Comparison of ENCODE assay signal across 8 cellular contexts in the genomic region with DNA sequence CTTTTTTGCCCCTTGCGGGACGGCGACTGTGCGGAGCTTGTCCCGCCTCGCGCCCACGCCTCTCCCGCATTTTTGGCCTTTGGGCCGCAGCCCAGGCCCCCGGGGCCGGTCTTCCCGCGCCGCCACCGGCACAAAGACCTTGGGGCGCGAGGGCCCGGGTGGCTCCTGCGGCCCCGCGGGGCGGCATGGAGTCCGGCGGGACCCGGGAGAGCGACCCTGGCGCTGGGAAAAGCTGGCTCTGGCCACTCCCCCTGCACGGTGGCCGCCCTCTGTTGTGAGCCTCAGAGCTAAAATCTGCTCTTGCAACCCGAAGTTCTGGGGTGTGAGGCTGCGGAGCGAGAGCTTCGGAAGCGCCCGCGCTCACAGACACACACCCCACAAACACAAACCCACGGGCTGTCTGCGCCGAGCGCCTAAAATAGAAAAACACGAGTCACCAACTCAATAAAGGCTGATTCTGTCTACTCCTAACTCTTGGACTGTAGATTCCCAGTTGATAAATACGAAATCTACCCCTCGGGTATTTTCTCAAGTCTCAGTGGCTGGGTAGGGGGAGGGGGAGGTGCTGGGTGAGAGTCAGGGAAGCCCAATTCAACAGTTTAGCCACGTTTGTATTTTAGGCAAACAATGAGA. TPM values are rescaled to one million over a fixed set of nuclear protein-coding genes. Genes with fewer than 3 reads are reported as not detected.
DNase-seq lines count a peak whose midpoint lies in the region; ATAC-seq, FAIRE-seq and TF ChIP-seq lines count a peak whose summit lies in the region.

No MANE protein-coding gene starts in this region.

- 0% methylated on average over 26 of the region's 45 CpGs for WGBS in mammary epithelial cell (ENCODE audit: low coverage, missing lambda C conversion rate)
- 0 to 2% (median 1%) methylated on average over 32 to 45 of the region's 45 CpGs for WGBS in spleen, 5 donors

- intact Hi-C loops in mammary epithelial cell (cut with micrococcal nuclease), result loop anchor here (2.0 kb wide), 1 partner anchor 33 kb away; no protein-coding TSS in a partner anchor
- intact Hi-C loops in spleen (cut with DNase I; ENCODE audit: low total_unique reads), result loop anchor here (5.0 kb wide), 1 partner anchor 89 kb away; the partner anchor contains the start of gene MTRES1

- no peak for TF ChIP-seq CTCF in mammary epithelial cell (conservative IDR thresholded peaks at IDR 0.05 in 1 of 2, IDR thresholded peaks at IDR 0.05 in 1 of 2; ENCODE audit: extremely low read depth in 1 of 2, insufficient read depth in 1 of 2, low read depth in 1 of 2, low read length in 2 of 2)
- no peak for TF ChIP-seq CTCF in keratinocyte (optimal IDR thresholded peaks at IDR 0.05 in 1 of 3, IDR thresholded peaks at IDR 0.05 in 1 of 3, conservative IDR thresholded peaks at IDR 0.05 in 1 of 3; ENCODE audit: extremely low read depth in 1 of 3, insufficient read depth in 2 of 3, low read length in 3 of 3)
- no peak for TF ChIP-seq CTCF in spleen (IDR thresholded peaks at IDR 0.05 in 8 of 11, conservative IDR thresholded peaks at IDR 0.05 in 3 of 11)

- no peaks in the 10 kb centered on the region for H4K20me1 ChIP-seq in Karpas-422 (ENCODE audit: insufficient read depth, low read depth, low read length)
- no peaks in the 10 kb centered on the region for H4K20me1 ChIP-seq in mammary epithelial cell (ENCODE audit: insufficient read depth, low read length)
- H4K20me1 ChIP-seq in keratinocyte (ENCODE audit: control insufficient read depth, extremely low read depth, insufficient read depth, low read length), result no peaks in the 10 kb centered on the region

- DNase-seq in ACHN, result peak; percentile 50
- peak; percentile 96 for DNase-seq in Karpas-422
- peak; percentile 55 to 59 for DNase-seq in SJSA1 (ENCODE audit: low read depth in 1 of 2, low spot score in 2 of 2)
- peak; percentile 27 for DNase-seq in mammary epithelial cell
- no peak for DNase-seq in keratinocyte (ENCODE audit: low read depth, low spot score)
- peak; percentile 78 for DNase-seq in spleen

- ATAC-seq in GM18505 (IDR thresholded peaks at IDR 0.05; ENCODE audit: unreplicated experiment) (peak; percentile 26), GM21717 (IDR thresholded peaks at IDR 0.05; ENCODE audit: unreplicated experiment) (no peak)

- H3K4me1 ChIP-seq in Karpas-422 (ENCODE audit: low read length) (peaks cover 48% of the 10 kb centered on the region), SJSA1 (replicated peaks) (peaks cover 16% of the 10 kb centered on the region), mammary epithelial cell (ENCODE audit: insufficient read depth, low read length) (peaks cover 21% of the 10 kb centered on the region), keratinocyte (ENCODE audit: control insufficient read depth, extremely low read depth, insufficient read depth, low read length) (peaks cover 23% of the 10 kb centered on the region), spleen (peaks cover 6 to 28% (median 25%) of the 10 kb centered on the region in 6 donors)

- H3K36me3 ChIP-seq in Karpas-422 (ENCODE audit: insufficient read depth, low read length), result no peaks in the 10 kb centered on the region
- no peaks in the 10 kb centered on the region for H3K36me3 ChIP-seq in SJSA1
- H3K36me3 ChIP-seq in mammary epithelial cell (ENCODE audit: insufficient read depth, low read length), result no peaks in the 10 kb centered on the region
- no peaks in the 10 kb centered on the region for H3K36me3 ChIP-seq in keratinocyte (ENCODE audit: control insufficient read depth in 2 of 2, extremely low read depth in 1 of 2, insufficient read depth in 2 of 2, low read length in 2 of 2)
- no peaks in the 10 kb centered on the region for H3K36me3 ChIP-seq in spleen

- no peaks in the 10 kb centered on the region for H3K9me2 ChIP-seq in Karpas-422 (replicated peaks; ENCODE audit: insufficient read depth, low read length)

- H3K9me1 ChIP-seq in keratinocyte (ENCODE audit: control insufficient read depth, extremely low read depth, insufficient read depth, low read length), result no peaks in the 10 kb centered on the region

- H3K27me3 ChIP-seq in Karpas-422 (ENCODE audit: low read length) (no peaks in the 10 kb centered on the region), SJSA1 (replicated peaks) (peaks cover 17% of the 10 kb centered on the region), mammary epithelial cell (ENCODE audit: insufficient read depth, low read length) (no peaks in the 10 kb centered on the region), keratinocyte (ENCODE audit: control insufficient read depth, extremely low read depth, insufficient read depth, low read length) (no peaks in the 10 kb centered on the region), spleen (replicated peaks in 1 of 7) (peaks cover 0 to 36% (median 2%) of the 10 kb centered on the region in 7 donors)

- H2AFZ ChIP-seq in Karpas-422 (ENCODE audit: low read length), result peak overlapping the region; percentile 86; the same call in 1 of the 2 replicates
- H2AFZ ChIP-seq in mammary epithelial cell (ENCODE audit: low read depth, low read length), result peak overlapping the region; percentile 92
- peak overlapping the region; percentile 82 for H2AFZ ChIP-seq in keratinocyte (ENCODE audit: control insufficient read depth, low read length)

- no peak for TF ChIP-seq POLR2A in GM18505 (IDR thresholded peaks at IDR 0.05; ENCODE audit: borderline replicate concordance, extremely low read depth, insufficient read depth, insufficient read length)
- no peak for TF ChIP-seq POLR2A in spleen (IDR thresholded peaks at IDR 0.05)

- H3K4me3 ChIP-seq in Karpas-422 (ENCODE audit: low read length) (peak overlapping the region; percentile 80), SJSA1 (peak overlapping the region; percentile 56), mammary epithelial cell (replicated peaks in 1 of 3; ENCODE audit: insufficient read depth in 1 of 3, low read depth in 2 of 3, low read length in 3 of 3) (peak overlapping the region; percentile 64 to 82 (median 68)), keratinocyte (ENCODE audit: control insufficient read depth in 2 of 3, extremely low read depth in 1 of 3, insufficient read depth in 2 of 3, low read depth in 1 of 3, low read length in 3 of 3) (peak overlapping the region; percentile 41 to 77 (median 77)), spleen (peak overlapping the region; percentile 59 to 93 (median 78))

- H3K79me2 ChIP-seq in Karpas-422 (ENCODE audit: low read length) (peaks cover 28% of the 10 kb centered on the region), mammary epithelial cell (ENCODE audit: insufficient read depth, low read length) (peaks cover 13% of the 10 kb centered on the region), keratinocyte (ENCODE audit: control insufficient read depth, insufficient read depth, low read length) (peaks cover 2% of the 10 kb centered on the region)

- BruUV-seq in mammary epithelial cell (replicated peaks; lab: Mats Ljungman, UMichigan), result no TSS peak

- in situ Hi-C loops in ACHN (cut with HindIII; ENCODE audit: low pct_ligation_motif_present, low pct_unique_long_range_greater_than_20kb, low sequenced_read_pairs), result no loop called here
- in situ Hi-C loops in mammary epithelial cell (cut with MboI; ENCODE audit: low sequenced_read_pairs in 2 of 2), result no loop called here

- H3K4me2 ChIP-seq in Karpas-422 (ENCODE audit: low read depth, low read length, poor library complexity, severe bottlenecking) (peak overlapping the region; percentile 80), mammary epithelial cell (ENCODE audit: insufficient read depth, low read depth, low read length) (peak overlapping the region; percentile 96), keratinocyte (ENCODE audit: control insufficient read depth, extremely low read depth, insufficient read depth, low read depth, low read length) (peak overlapping the region; percentile 99)

- peak overlapping the region; percentile 95 for H3K27ac ChIP-seq in Karpas-422 (ENCODE audit: low read length)
- H3K27ac ChIP-seq in SJSA1, result no peak overlapping the region
- H3K27ac ChIP-seq in mammary epithelial cell (ENCODE audit: insufficient read depth, low read depth, low read length), result peak overlapping the region; percentile 29
- peak overlapping the region; percentile 36 for H3K27ac ChIP-seq in keratinocyte (ENCODE audit: control insufficient read depth, insufficient read depth, low read length)
- H3K27ac ChIP-seq in spleen, result peak overlapping the region in 7 of 8 donors; percentile 8 to 77 (median 45)

- H3K9ac ChIP-seq in Karpas-422 (ENCODE audit: low read length) (peak overlapping the region; percentile 93), mammary epithelial cell (ENCODE audit: insufficient read depth, low read length) (peak overlapping the region; percentile 45), keratinocyte (ENCODE audit: control insufficient read depth, extremely low read depth, insufficient read depth, low read length) (peak overlapping the region; percentile 78)

- CTCF ChIA-PET in mammary epithelial cell (lab: Charles Lee; ENCODE audit: low non-redundant PET), result no interaction called here

- dilution Hi-C loops in mammary epithelial cell (cut with HindIII; ENCODE audit: low sequenced_read_pairs), result no loop called here
- dilution Hi-C loops in keratinocyte (cut with MboI; ENCODE audit: extremely low pct_ligation_motif_present, low sequenced_read_pairs), result no loop called here

- H3K9me3 ChIP-seq in Karpas-422 (ENCODE audit: low read length) (no peaks in the 10 kb centered on the region), SJSA1 (replicated peaks) (no peaks in the 10 kb centered on the region), mammary epithelial cell (replicated peaks; ENCODE audit: insufficient read depth, low read length) (no peaks in the 10 kb centered on the region), keratinocyte (ENCODE audit: control insufficient read depth, low read depth, low read length) (no peaks in the 10 kb centered on the region), spleen (no peaks in the 10 kb centered on the region)

- FAIRE-seq in keratinocyte (lab: Jason Lieb, UNC), result no peak

RNA-seq across cellular contexts. Expression of gene BEND3, which starts 0.5 kb away (rescaled TPM):
- total RNA-seq in Karpas-422 (2014; rRNA removed; shearing (Covaris generic); ENCODE audit: low replicate concordance), result 6.2 and 7.7 TPM in 2 replicates
- 3.7 and 4.5 TPM in 2 replicates for total RNA-seq in SJSA1 (2014; rRNA removed; shearing (Covaris generic))
- total RNA-seq in mammary epithelial cell (1 to 10 TPM; 5.6 to 8.2 TPM), spleen (1 to 10 TPM; 1.5 to 2.6 (median 2.2) TPM)
- polyA plus RNA-seq in mammary epithelial cell (5.4 TPM), keratinocyte (1.7 to 5.5 TPM (median 2.1 TPM) in 3 replicates), spleen (under 1 TPM; 0.37 to 0.83 (median 0.64) TPM)
- polyA minus RNA-seq in mammary epithelial cell (15.5 TPM), keratinocyte (4.3 to 10.7 TPM (median 6.9 TPM) in 3 replicates)
- 0.99 TPM for polyA plus RNA-seq in keratinocyte (2011; ENCODE audit: low read depth)
- polyA plus RNA-seq in keratinocyte (2011; cell fraction: cytosol; rRNA removed), result 2.7 TPM in 2 replicates
- 4.2 and 4.5 TPM in 2 replicates for polyA plus RNA-seq in keratinocyte (2011; cell fraction: nucleus; rRNA removed)
- 2.9 and 4.2 TPM in 2 replicates for polyA plus RNA-seq in keratinocyte (2012; ENCODE audit: low replicate concordance)
- polyA minus RNA-seq in keratinocyte (2011; cell fraction: cytosol; rRNA and poly(A)+ RNA removed), result 9.2 TPM
- polyA minus RNA-seq in keratinocyte (2011; cell fraction: nucleus; rRNA and poly(A)+ RNA removed), result 5.9 and 7.6 TPM in 2 replicates
